Comparison of ENCODE assay signal across 14 cellular contexts in the genomic region with DNA sequence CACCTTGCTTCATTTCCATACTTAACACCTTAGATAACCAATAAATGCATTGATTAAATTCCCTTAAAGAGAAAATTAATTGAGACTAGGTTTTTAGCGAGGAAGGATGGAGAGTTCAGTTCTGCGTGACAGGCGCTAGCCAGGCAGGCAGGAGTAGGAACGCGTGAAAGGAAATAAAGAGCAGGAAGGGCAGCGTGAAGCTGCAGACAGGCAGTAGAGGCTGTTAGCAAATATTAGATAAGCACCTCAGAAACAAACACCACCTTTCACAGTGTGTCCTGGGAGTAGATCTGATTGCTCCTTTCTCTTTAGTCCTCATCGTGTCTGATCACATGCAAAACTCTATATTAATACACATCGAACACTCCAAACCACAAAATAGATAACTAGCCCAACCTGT.
"Had no signal": no experiment of that assay in that cellular context is flagged by ENCODE, and none has a peak within 500 bp of the region (broad histone marks: within the 10 kb centered on the region; RNA-seq: fewer than 3 reads in every experiment).

No MANE protein-coding gene starts in this region.

- H3K9me3 ChIP-seq: adrenal gland had no signal

- H3K27me3 ChIP-seq: adrenal gland, cardiac muscle cell, dorsolateral prefrontal cortex had no signal

- H3K36me3 ChIP-seq: adrenal gland, cardiac muscle cell, WERI-Rb-1 had no signal

- H3K27ac ChIP-seq: adrenal gland, cardiac muscle cell, dorsolateral prefrontal cortex, WERI-Rb-1 had no signal

- ATAC-seq: activated CD8-positive, alpha-beta memory T cell treated with anti-CD3 and anti-CD28 coated beads, Interleukin-2, amount 10 ng/mL, durations not matched to agents 7 days and 5 days; esophagus mucosa had no signal

- H3K4me1 ChIP-seq: adrenal gland had no signal

- DNase-seq: activated CD4-positive, alpha-beta memory T cell treated with anti-CD3 and anti-CD28 coated beads for 36 hours; activated CD8-positive, alpha-beta memory T cell treated with anti-CD3 and anti-CD28 coated beads, Interleukin-2, amount 10 ng/mL, durations not matched to agents 7 days and 5 days; activated effector memory CD4-positive, alpha-beta T cell treated with Interleukin-2 at 50 U/mL for 16 hours; activated T-cell treated with anti-CD3 and anti-CD28 coated beads, Interleukin-2, amount 50 U/mL, for 1 hour; adrenal gland; dorsolateral prefrontal cortex; hippocampal formation; stimulated activated CD4-positive, alpha-beta T cell treated with anti-CD3 and anti-CD28 coated beads, Interleukin-4, amount 100 ng/mL, for 24 hours; stimulated activated naive CD4-positive, alpha-beta T cell; substantia nigra; trophoblast cell; WERI-Rb-1 had no signal

- H3K4me3 ChIP-seq: adrenal gland, cardiac muscle cell had no signal
